ENCODE assay signal across 17 cellular contexts in the genomic region with DNA sequence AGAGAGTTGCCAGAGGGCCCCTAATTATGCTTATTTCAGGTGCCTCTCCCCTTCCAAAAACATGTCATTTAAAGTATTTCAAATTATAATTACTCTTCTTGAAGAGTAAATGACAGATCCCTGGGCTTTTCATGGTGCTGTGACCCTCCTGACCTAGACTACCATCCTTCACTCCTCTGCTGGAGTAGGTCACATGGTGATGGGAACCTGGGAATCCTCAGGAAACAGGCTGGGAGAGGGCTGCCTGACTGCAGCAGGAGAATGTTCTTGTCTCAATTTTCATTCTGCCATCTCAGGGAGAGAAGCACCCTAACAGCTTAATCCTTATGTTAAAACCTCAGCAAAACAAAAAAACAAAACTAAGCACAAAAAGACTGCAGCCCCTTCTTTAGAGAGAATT. TPM values are rescaled to one million over a fixed set of nuclear protein-coding genes. Genes with fewer than 3 reads are reported as not detected.
DNase-seq lines count a peak whose midpoint lies in the region; ATAC-seq, FAIRE-seq and TF ChIP-seq lines count a peak whose summit lies in the region.
"Had no signal": no experiment of that assay in that cellular context is flagged by ENCODE, and none has a peak within 500 bp of the region (broad histone marks: within the 10 kb centered on the region; RNA-seq: fewer than 3 reads in every experiment).

No MANE protein-coding gene starts in this region.

- no peak overlapping the region for H3K4ac ChIP-seq in H1 (replicated peaks; ENCODE audit: insufficient read length, low read depth, low read length)

- H2BK120ac ChIP-seq in H1 (replicated peaks; ENCODE audit: low read depth, low read length): no peak overlapping the region

- POLR2A ChIA-PET in H1 (lab: Charles Lee; ENCODE audit: partially characterized antibody): interaction anchor here (1.0 to 1.1 kb wide), 2 partner anchors 10 to 86 kb away, joined by 3 read pairs; no protein-coding TSS in a partner anchor

- no peak overlapping the region for H3K18ac ChIP-seq in H1 (ENCODE audit: extremely low read depth, low read length)

- TF ChIP-seq CTCF in GM23338 (conservative IDR thresholded peaks at IDR 0.05; ENCODE audit: low read depth in 2 of 2): no peak
- no peak for TF ChIP-seq CTCF in H1 (IDR thresholded peaks at IDR 0.05; ENCODE audit: control extremely low read depth in 1 of 3, insufficient read depth in 1 of 3, low read depth in 1 of 3, low read length in 3 of 3)
- TF ChIP-seq CTCF in nephron progenitor cell (IDR thresholded peaks at IDR 0.05): no peak

- H2AK5ac ChIP-seq in H1 (ENCODE audit: low read depth, low read length): no peak overlapping the region

- CTCF ChIA-PET in H1 (lab: Charles Lee; ENCODE audit: partially characterized antibody): interaction anchor here (1.1 to 4.3 kb wide), 3 partner anchors 16 to 68 kb away, joined by 3 to 33 read pairs (median 3); no protein-coding TSS in a partner anchor

- H3K9ac ChIP-seq in H1 (replicated peaks in 1 of 4; ENCODE audit: extremely low read depth in 1 of 4, low read depth in 3 of 4, low read length in 3 of 4): no peak overlapping the region

- H2AFZ ChIP-seq in GM23338: no peak overlapping the region
- H2AFZ ChIP-seq in H1 (ENCODE audit: low read length): no peak overlapping the region

- H4K20me1 ChIP-seq in GM23338 (replicated peaks; ENCODE audit: insufficient read depth): no peaks in the 10 kb centered on the region
- no peaks in the 10 kb centered on the region for H4K20me1 ChIP-seq in H1 (replicated peaks in 1 of 2; ENCODE audit: control insufficient read depth in 1 of 2, insufficient read depth in 2 of 2, low read length in 2 of 2)

- H3K36me3 ChIP-seq in GM23338 (ENCODE audit: insufficient read depth): no peaks in the 10 kb centered on the region
- no peaks in the 10 kb centered on the region for H3K36me3 ChIP-seq in H1 (ENCODE audit: control insufficient read depth in 2 of 4, insufficient read depth in 4 of 4, low read length in 3 of 4)

- no peak overlapping the region for H3K4me3 Mint-ChIP-seq in GM23338
- no peak overlapping the region for H3K4me3 Mint-ChIP-seq in nephron progenitor cell
- H3K4me3 Mint-ChIP-seq: B cell; CD4-positive, alpha-beta T cell had no signal

- peaks cover 8% of the 10 kb centered on the region for H3K4me1 ChIP-seq in GM23338 (ENCODE audit: insufficient read depth)
- H3K4me1 ChIP-seq in H1 (replicated peaks in 1 of 4; ENCODE audit: control insufficient read depth in 3 of 4, insufficient read depth in 4 of 4, low read length in 3 of 4): no peaks in the 10 kb centered on the region

- H3K14ac ChIP-seq in H1 (ENCODE audit: insufficient read length): no peak overlapping the region

- no peaks in the 10 kb centered on the region for H3K23me2 ChIP-seq in H1 (ENCODE audit: low read depth, low read length)

- DNase-seq in GM23338 (ENCODE audit: low spot score): peak; percentile 51
- peak; percentile 17 for DNase-seq in NCI-H2227 (lab: John Stamatoyannopoulos, UW; ENCODE audit: unreplicated experiment)
- no peak for DNase-seq in H1 (ENCODE audit: low read depth in 1 of 2, low spot score in 2 of 2)
- no peak for DNase-seq in nephron progenitor cell
- DNase-seq in retina: no peak
- DNase-seq in COLO829 (ENCODE audit: low spot score): no peak
- DNase-seq in A172 (ENCODE audit: low spot score): no peak
- DNase-seq: C1 segment of cervical spinal cord; CD4-positive, alpha-beta T cell; COR-L47; DMS53 had no signal

- no peaks in the 10 kb centered on the region for H3K9me3 ChIP-seq in H1 (ENCODE audit: insufficient read depth in 2 of 2, low read depth in 1 of 2, low read length in 1 of 2)

- H3K4me3 ChIP-seq in GM23338 (no peak overlapping the region), H1 (ENCODE audit: extremely low read depth in 1 of 4, insufficient read depth in 2 of 4, low read depth in 3 of 4, low read length in 4 of 4) (no peak overlapping the region)
- H3K4me3 ChIP-seq: GM12878, K562 had no signal

- no peak overlapping the region for H3K23ac ChIP-seq in H1 (ENCODE audit: insufficient read length)

- H3K4me2 ChIP-seq in GM23338: no peak overlapping the region
- H3K4me2 ChIP-seq in H1 (ENCODE audit: insufficient read depth in 1 of 2, low read depth in 2 of 2, low read length in 2 of 2): no peak overlapping the region

- no peak overlapping the region for H2BK12ac ChIP-seq in H1 (ENCODE audit: low read depth, low read length)

- H3K4me1 Mint-ChIP-seq in GM23338 (peaks cover 8% of the 10 kb centered on the region), nephron progenitor cell (peaks cover 17% of the 10 kb centered on the region)
- H3K4me1 Mint-ChIP-seq: B cell had no signal

- H3K27ac ChIP-seq in GM23338 (ENCODE audit: low read depth): no peak overlapping the region
- no peak overlapping the region for H3K27ac ChIP-seq in H1 (ENCODE audit: low read depth, low read length)

- no peak overlapping the region for H4K5ac ChIP-seq in H1 (ENCODE audit: insufficient read length, low read depth, low read length)

- no peaks in the 10 kb centered on the region for H3K36me3 Mint-ChIP-seq in GM23338 (ENCODE audit: low read depth)
- no peaks in the 10 kb centered on the region for H3K36me3 Mint-ChIP-seq in nephron progenitor cell (ENCODE audit: low read depth)

- ATAC-seq in GM23338 (peak; percentile 88), GM19397 (IDR thresholded peaks at IDR 0.05; ENCODE audit: unreplicated experiment) (no peak)
- ATAC-seq: GM12878, K562 had no signal

- no peak overlapping the region for H4K91ac ChIP-seq in H1 (replicated peaks; ENCODE audit: insufficient read length, low read length)

- no peak for TF ChIP-seq EP300 in H1 (IDR thresholded peaks at IDR 0.05; ENCODE audit: borderline replicate concordance in 1 of 2, low read depth in 2 of 2, low read length in 2 of 2)

- H2BK5ac ChIP-seq in H1 (ENCODE audit: low read depth, low read length): no peak overlapping the region

- no peak for TF ChIP-seq RAD21 in H1 (IDR thresholded peaks at IDR 0.05 in 1 of 2, conservative IDR thresholded peaks at IDR 0.05 in 1 of 2; ENCODE audit: low read depth in 2 of 2, low read length in 2 of 2)

- no peaks in the 10 kb centered on the region for H3K79me1 ChIP-seq in H1 (ENCODE audit: low read depth, low read length)

- no peak overlapping the region for H3K56ac ChIP-seq in H1 (replicated peaks; ENCODE audit: insufficient read length, low read depth, low read length)

- no peak overlapping the region for H2BK15ac ChIP-seq in H1 (ENCODE audit: low read length)

- no peaks in the 10 kb centered on the region for H3K79me2 ChIP-seq in GM23338 (replicated peaks; ENCODE audit: insufficient read depth)
- H3K79me2 ChIP-seq in H1 (ENCODE audit: control insufficient read depth in 1 of 2, insufficient read depth in 2 of 2, low read length in 2 of 2): no peaks in the 10 kb centered on the region

- H3K27me3 ChIP-seq in GM23338 (ENCODE audit: insufficient read depth) (no peaks in the 10 kb centered on the region), H1 (replicated peaks in 1 of 4; ENCODE audit: control insufficient read depth in 3 of 4, extremely low read depth in 1 of 4, insufficient read depth in 3 of 4, low read length in 3 of 4) (no peaks in the 10 kb centered on the region)

- peaks cover 2% of the 10 kb centered on the region for H3K27me3 Mint-ChIP-seq in GM23338 (ENCODE audit: insufficient read depth, low read depth, poor library complexity)
- no peaks in the 10 kb centered on the region for H3K27me3 Mint-ChIP-seq in nephron progenitor cell (ENCODE audit: low read depth, poor library complexity)
- H3K27me3 Mint-ChIP-seq: CD4-positive, alpha-beta T cell had no signal

- no peak overlapping the region for H4K8ac ChIP-seq in H1 (ENCODE audit: extremely low read depth, insufficient read depth, low read length)

- peaks cover 3% of the 10 kb centered on the region; the same call in 1 of the 3 replicates for H3K9me3 Mint-ChIP-seq in GM23338
- peaks cover 8% of the 10 kb centered on the region for H3K9me3 Mint-ChIP-seq in nephron progenitor cell
- H3K9me3 Mint-ChIP-seq: CD4-positive, alpha-beta T cell had no signal

- no peak overlapping the region for H2BK20ac ChIP-seq in H1 (ENCODE audit: low read length)

- no peak for FAIRE-seq in H1 (lab: Jason Lieb, UNC)
- FAIRE-seq: A204.1, GM12878, GM18507, K562 had no signal

- H3K9me2 ChIP-seq in GM23338 (ENCODE audit: insufficient read depth): no peaks in the 10 kb centered on the region

- H3K27ac Mint-ChIP-seq in GM23338: no peak overlapping the region
- H3K27ac Mint-ChIP-seq in nephron progenitor cell: peak overlapping the region; percentile 50
- H3K27ac Mint-ChIP-seq: B cell; CD4-positive, alpha-beta T cell had no signal

- H3F3A ChIP-seq in GM23338 (replicated peaks; ENCODE audit: low read depth): no peaks in the 10 kb centered on the region

- TF ChIP-seq POLR2A in H1 (IDR thresholded peaks at IDR 0.05; ENCODE audit: control extremely low read depth in 1 of 2, low read depth in 2 of 2, low read length in 2 of 2): no peak

TF ChIP-seq in H1, 55 proteins besides CTCF, POLR2A, EP300 and RAD21 (continues in another document):
- no peak for TF ChIP-seq SIX5 (IDR thresholded peaks at IDR 0.05; ENCODE audit: low read depth, low read length)

RNA-seq across cellular contexts. Expression of gene PGBD4, which starts 24.6 kb away (rescaled TPM):
- 0.39 and 0.66 TPM in 2 replicates for total RNA-seq in GM23338 (2014; rRNA removed; shearing (Covaris generic))
- polyA plus RNA-seq in GM23338 (2016; fragmentation: Nextera tagmentation; extraction: Ambion mirVana) (0.50 and 0.61 TPM in 2 replicates), H1 (2011; rRNA removed) (0.44 and 0.68 TPM in 2 replicates)
- total RNA-seq in H1 (2021; fragmentation: NEBNext Ultra II Directional; extraction: Animal tissue kit (Norgen Biotek cat#: 25700)): 0.76 and 0.99 TPM in 2 replicates
- polyA plus RNA-seq in H1 (2011; cell fraction: cytosol; rRNA removed): 0.81 TPM
- 0.53 TPM for polyA plus RNA-seq in H1 (2011; cell fraction: nucleus; rRNA removed)
- 0.73 to 1.3 TPM (median 0.84 TPM) in 4 replicates for polyA plus RNA-seq in H1 (2012, experiment 1 of 2)
- 0.08 TPM for polyA plus RNA-seq in H1 (2012, experiment 2 of 2)
- 1.0 TPM for polyA plus RNA-seq in H1 (2013, experiment 1 of 2)
- polyA plus RNA-seq in H1 (2013, experiment 2 of 2): 0.92 TPM
- polyA minus RNA-seq in H1 (2011; rRNA and poly(A)+ RNA removed): 1.2 and 2.1 TPM in 2 replicates
- 1.0 TPM for polyA minus RNA-seq in H1 (2011; cell fraction: cytosol; rRNA and poly(A)+ RNA removed)
- 1.7 TPM for polyA minus RNA-seq in H1 (2011; cell fraction: nucleus; rRNA and poly(A)+ RNA removed)
- total RNA-seq in A172 (2014; rRNA removed; shearing (Covaris generic)): 1.3 and 1.6 TPM in 2 replicates

RNA-seq across cellular contexts. Expression of gene EMC7, which starts 24.9 kb away (rescaled TPM):
- 18.3 and 26.2 TPM in 2 replicates for total RNA-seq in GM23338 (2014; rRNA removed; shearing (Covaris generic))
- 50.0 and 55.1 TPM in 2 replicates for polyA plus RNA-seq in GM23338 (2016; fragmentation: Nextera tagmentation; extraction: Ambion mirVana)
- total RNA-seq in H1 (2021; fragmentation: NEBNext Ultra II Directional; extraction: Animal tissue kit (Norgen Biotek cat#: 25700)): 39.0 TPM in 2 replicates
- polyA plus RNA-seq in H1 (2011; rRNA removed): 15.5 and 29.0 TPM in 2 replicates
- polyA plus RNA-seq in H1 (2011; cell fraction: cytosol; rRNA removed): 28.9 TPM
- polyA plus RNA-seq in H1 (2011; cell fraction: nucleus; rRNA removed): 12.7 TPM
- polyA plus RNA-seq in H1 (2012, experiment 1 of 2): 38.1 to 44.4 TPM (median 40.7 TPM) in 4 replicates
- polyA plus RNA-seq in H1 (2012, experiment 2 of 2): 19.3 TPM
- polyA plus RNA-seq in H1 (2013, experiment 1 of 2): 59.6 TPM
- 71.9 TPM for polyA plus RNA-seq in H1 (2013, experiment 2 of 2)
- polyA minus RNA-seq in H1 (2011; rRNA and poly(A)+ RNA removed): 10.9 and 13.2 TPM in 2 replicates
- polyA minus RNA-seq in H1 (2011; cell fraction: cytosol; rRNA and poly(A)+ RNA removed): 5.7 TPM
- 10.4 TPM for polyA minus RNA-seq in H1 (2011; cell fraction: nucleus; rRNA and poly(A)+ RNA removed)
- 32.3 and 40.0 TPM in 2 replicates for total RNA-seq in A172 (2014; rRNA removed; shearing (Covaris generic))

Comparison
In these comparisons a context has a peak if more than half of its experiments do, and no peak if none do; other contexts are left out.
1. DNase-seq: peak in GM23338 (single experiment) and NCI-H2227 (single experiment); none in H1 (0 of 2), nephron progenitor cell (single experiment), retina (single experiment), COLO829 (single experiment) and A172 (single experiment).